Comparison of ENCODE assay signal across 1 cellular context in genomic region chr17:59779521-59779920, GRCh38.
TF ChIP-seq lines count a peak whose summit lies in the region.

No MANE protein-coding gene starts in this region.

TF ChIP-seq in HCT116, 20 proteins besides CTCF, POLR2A, EP300 and RAD21 (continued from another document):
- TF ChIP-seq YY1 (IDR thresholded peaks at IDR 0.05; ENCODE audit: extremely low read depth, insufficient replicate concordance, low read depth, low read length) (no peak), CEBPB (IDR thresholded peaks at IDR 0.05; ENCODE audit: low read depth) (no peak), ZNF274 (IDR thresholded peaks at IDR 0.05; ENCODE audit: low read depth, low read length) (no peak), FOSL1 (IDR thresholded peaks at IDR 0.05; ENCODE audit: low read depth) (no peak), ATF3 (IDR thresholded peaks at IDR 0.05) (no peak), EGR1 (IDR thresholded peaks at IDR 0.05; ENCODE audit: low read depth) (no peak), REST (IDR thresholded peaks at IDR 0.05; ENCODE audit: low read depth) (no peak), EZH2phosphoT487 (IDR thresholded peaks at IDR 0.05; ENCODE audit: borderline replicate concordance) (no peak), ELF1 (IDR thresholded peaks at IDR 0.05; ENCODE audit: borderline replicate concordance, low read depth) (no peak)
